Comparison of ENCODE assay signal across 29 cellular contexts in the genomic region with DNA sequence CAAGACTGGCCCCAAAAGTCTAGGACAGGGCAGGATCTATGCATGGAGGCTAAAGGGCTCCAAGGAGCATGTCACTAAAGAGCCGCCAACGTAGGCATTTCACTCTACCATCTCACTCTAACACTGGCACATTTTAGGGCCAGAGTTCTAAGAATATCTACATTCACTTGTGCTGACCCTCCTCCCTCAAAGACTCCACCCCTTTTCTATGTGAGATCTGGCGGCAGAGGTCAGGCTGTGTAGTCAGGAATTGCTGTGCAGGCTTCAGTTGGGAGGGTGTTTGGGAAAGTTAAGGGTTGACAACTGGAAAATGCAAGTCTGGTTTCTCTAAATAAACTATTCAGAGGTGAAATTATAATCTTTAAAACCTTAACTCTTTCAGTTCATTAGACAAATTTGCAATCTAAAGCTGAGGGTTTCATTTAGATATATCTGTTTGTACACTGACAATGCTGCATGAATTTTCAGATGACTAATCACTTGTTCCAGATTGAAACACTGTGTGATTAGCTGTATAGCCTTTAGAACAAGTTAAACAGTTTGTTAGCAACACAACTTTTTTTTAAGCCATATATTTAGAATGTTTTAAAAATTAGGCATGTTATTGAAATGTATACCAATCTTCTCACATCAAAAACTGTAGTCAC. TPM values are rescaled to one million over a fixed set of nuclear protein-coding genes. Genes with fewer than 3 reads are reported as not detected.
DNase-seq lines count a peak whose midpoint lies in the region; ATAC-seq, FAIRE-seq and TF ChIP-seq lines count a peak whose summit lies in the region.
"Had no signal": no experiment of that assay in that cellular context is flagged by ENCODE, and none has a peak within 500 bp of the region (broad histone marks: within the 10 kb centered on the region; RNA-seq: fewer than 3 reads in every experiment).

No MANE protein-coding gene starts in this region.

- peaks cover 2% of the 10 kb centered on the region for H3K27me3 Mint-ChIP-seq in glutamatergic neuron (ENCODE audit: unreplicated experiment)
- H3K27me3 Mint-ChIP-seq: activated naive CD4-positive, alpha-beta T cell treated with anti-CD3 and anti-CD28 coated beads, Interleukin-2, amount 10 ng/mL, durations not matched to agents 7 days and 5 days had no signal

- CTCF ChIA-PET in K562 (lab: Yijun Ruan, JAX; ENCODE audit: low intra/inter-chr PET ratio): no interaction called here

- peak; percentile 59 for ATAC-seq in K562
- ATAC-seq in gastrocnemius medialis: peak; percentile 19 to 41
- no peak for ATAC-seq in GM21717 (IDR thresholded peaks at IDR 0.05; ENCODE audit: unreplicated experiment)
- no peak for ATAC-seq in GM18511 (IDR thresholded peaks at IDR 0.05; ENCODE audit: unreplicated experiment)
- ATAC-seq: activated T-cell treated with anti-CD3 and anti-CD28 coated beads, Interleukin-2, amount 50 U/mL, for 72 hours; effector memory CD8-positive, alpha-beta T cell had no signal

- no peak for TF ChIP-seq POLR2A in K562 (conservative IDR thresholded peaks at IDR 0.05)
- no peak for TF ChIP-seq POLR2A in gastrocnemius medialis (IDR thresholded peaks at IDR 0.05)

- POLR2A ChIA-PET in K562 (lab: Yijun Ruan, JAX): interaction anchor here (0.5 kb wide), 1 partner anchor 234 kb away, joined by 3 read pairs; no protein-coding TSS in a partner anchor

- TF ChIP-seq CTCF in K562 (IDR thresholded peaks at IDR 0.05 in 2 of 3, conservative IDR thresholded peaks at IDR 0.05 in 1 of 3; ENCODE audit: insufficient read depth in 2 of 3, low read depth in 1 of 3, low read length in 3 of 3): no peak
- TF ChIP-seq CTCF in left ventricle myocardium inferior (IDR thresholded peaks at IDR 0.05; ENCODE audit: borderline replicate concordance): no peak
- no peak for TF ChIP-seq CTCF in gastrocnemius medialis (IDR thresholded peaks at IDR 0.05 in 4 of 5, conservative IDR thresholded peaks at IDR 0.05 in 1 of 5)
- no peak for TF ChIP-seq CTCF in glutamatergic neuron (IDR thresholded peaks at IDR 0.05; ENCODE audit: partially characterized antibody, unreplicated experiment)

- intact Hi-C loops in K562 (cut with micrococcal nuclease): no loop called here
- intact Hi-C loops in left ventricle myocardium inferior (cut with micrococcal nuclease): no loop called here
- intact Hi-C loops in gastrocnemius medialis (cut with DNase I; ENCODE audit: low total_unique reads): no loop called here

- no peaks in the 10 kb centered on the region for H3K27me3 ChIP-seq in GM23248 (replicated peaks; ENCODE audit: insufficient read depth)
- H3K27me3 ChIP-seq in K562 (ENCODE audit: control insufficient read depth in 2 of 2, insufficient read depth in 2 of 2, low read length in 2 of 2): no peaks in the 10 kb centered on the region
- H3K27me3 ChIP-seq in left ventricle myocardium inferior (ENCODE audit: low read depth): no peaks in the 10 kb centered on the region
- H3K27me3 ChIP-seq in gastrocnemius medialis: no peaks in the 10 kb centered on the region
- H3K27me3 ChIP-seq: esophagus squamous epithelium, tibial nerve had no signal

- H3K36me3 ChIP-seq in GM23248 (ENCODE audit: low read depth) (no peaks in the 10 kb centered on the region), K562 (ENCODE audit: control insufficient read depth, insufficient read depth, low read length) (no peaks in the 10 kb centered on the region), left ventricle myocardium inferior (no peaks in the 10 kb centered on the region), gastrocnemius medialis (no peaks in the 10 kb centered on the region)
- H3K36me3 ChIP-seq: esophagus squamous epithelium, tibial nerve had no signal

- peak; percentile 27 for DNase-seq in GM23248
- DNase-seq in K562 (ENCODE audit: extremely low read depth in 1 of 4, low spot score in 3 of 4): peak in 1 of 4 experiments; percentile 28
- DNase-seq in left ventricle myocardium inferior: no peak
- no peak for DNase-seq in gastrocnemius medialis
- no peak for DNase-seq in glutamatergic neuron
- DNase-seq in anterior cingulate cortex (lab: John Stamatoyannopoulos, UW): no peak
- DNase-seq: activated CD4-positive, alpha-beta T cell treated with anti-CD3 and anti-CD28 coated beads for 48 hours; activated naive CD4-positive, alpha-beta T cell treated with anti-CD3 and anti-CD28 coated beads, Interleukin-2, amount 10 ng/mL, durations not matched to agents 7 days and 5 days; activated T-cell treated with anti-CD3 and anti-CD28 coated beads, Interleukin-2, amount 50 U/mL, for 72 hours; Caco-2; effector memory CD8-positive, alpha-beta T cell; esophagus squamous epithelium; GOT3; midbrain; NCI-H1105 treated with DMSO at 0.1 percent for 48 hours; NCI-H2081; SIG-M5; stimulated activated CD4-positive, alpha-beta T cell treated with anti-CD3 and anti-CD28 coated beads, Interleukin-4, amount 100 ng/mL, for 1 hour; stimulated activated naive CD4-positive, alpha-beta T cell; T-helper 1 cell had no signal

- H3K4me2 ChIP-seq in GM23248 (ENCODE audit: unreplicated experiment) (no peak overlapping the region), K562 (ENCODE audit: insufficient read depth, low read length) (no peak overlapping the region)

- no peaks in the 10 kb centered on the region for H3K9me3 ChIP-seq in GM23248 (ENCODE audit: low read depth)
- no peaks in the 10 kb centered on the region for H3K9me3 ChIP-seq in K562 (replicated peaks; ENCODE audit: control insufficient read depth, insufficient read depth, low read depth, low read length)
- no peaks in the 10 kb centered on the region for H3K9me3 ChIP-seq in left ventricle myocardium inferior (replicated peaks)
- no peaks in the 10 kb centered on the region for H3K9me3 ChIP-seq in gastrocnemius medialis
- H3K9me3 ChIP-seq: Caco-2, esophagus squamous epithelium, tibial nerve had no signal

- peaks cover 28% of the 10 kb centered on the region for H3K4me1 ChIP-seq in GM23248 (ENCODE audit: insufficient read depth)
- no peaks in the 10 kb centered on the region for H3K4me1 ChIP-seq in K562 (replicated peaks in 1 of 2; ENCODE audit: control insufficient read depth in 2 of 2, insufficient read depth in 2 of 2, low read length in 2 of 2)
- H3K4me1 ChIP-seq in left ventricle myocardium inferior: peaks cover 53% of the 10 kb centered on the region
- peaks cover 36 to 50% of the 10 kb centered on the region in 2 donors for H3K4me1 ChIP-seq in gastrocnemius medialis
- H3K4me1 ChIP-seq: Caco-2 had no signal

- peaks cover 32% of the 10 kb centered on the region for H3F3A ChIP-seq in GM23248 (ENCODE audit: insufficient read depth)

- in situ Hi-C loops in GM23248 (cut with MboI) (no loop called here), K562 (cut with MboI) (no loop called here), gastrocnemius medialis (cut with MboI; ENCODE audit: low sequenced_read_pairs in 4 of 4) (no loop called here)

- FAIRE-seq in K562 (lab: Jason Lieb, UNC): no peak
- FAIRE-seq: GM12892, GM19239 had no signal

- H3K4me3 ChIP-seq in GM23248 (no peak overlapping the region), K562 (no peak overlapping the region), left ventricle myocardium inferior (no peak overlapping the region), gastrocnemius medialis (no peak overlapping the region)
- H3K4me3 ChIP-seq: esophagus squamous epithelium, skin epidermis, tibial nerve had no signal

- no peak overlapping the region for H2AFZ ChIP-seq in GM23248
- H2AFZ ChIP-seq in K562 (ENCODE audit: low read depth, low read length): no peak overlapping the region

- TF ChIP-seq RAD21 in K562 (CRISPR knock-in tag; conservative IDR thresholded peaks at IDR 0.05 in 1 of 2, IDR thresholded peaks at IDR 0.05 in 1 of 2): no peak

- H3K36me3 Mint-ChIP-seq in glutamatergic neuron (ENCODE audit: unreplicated experiment): no peaks in the 10 kb centered on the region
- H3K36me3 Mint-ChIP-seq: activated naive CD4-positive, alpha-beta T cell treated with anti-CD3 and anti-CD28 coated beads, Interleukin-2, amount 10 ng/mL, durations not matched to agents 7 days and 5 days had no signal

- H3K9me1 ChIP-seq in K562 (ENCODE audit: control insufficient read depth, insufficient read depth, low read length): no peaks in the 10 kb centered on the region

- H3K79me2 ChIP-seq in GM23248 (ENCODE audit: insufficient read depth): no peaks in the 10 kb centered on the region
- no peaks in the 10 kb centered on the region for H3K79me2 ChIP-seq in K562 (ENCODE audit: control insufficient read depth, insufficient read depth, low read length)

- H3K4me3 Mint-ChIP-seq in glutamatergic neuron (ENCODE audit: unreplicated experiment): no peak overlapping the region
- H3K4me3 Mint-ChIP-seq: activated naive CD4-positive, alpha-beta T cell treated with anti-CD3 and anti-CD28 coated beads, Interleukin-2, amount 10 ng/mL, durations not matched to agents 7 days and 5 days; activated T-cell treated with anti-CD3 and anti-CD28 coated beads, Interleukin-2, amount 50 U/mL, for 72 hours; effector memory CD8-positive, alpha-beta T cell had no signal

- H4K20me1 ChIP-seq in GM23248 (ENCODE audit: insufficient read depth) (no peaks in the 10 kb centered on the region), K562 (replicated peaks; ENCODE audit: control insufficient read depth, insufficient read depth, low read length) (no peaks in the 10 kb centered on the region)

- H3K9ac ChIP-seq in GM23248 (no peak overlapping the region), K562 (ENCODE audit: insufficient read depth in 1 of 2, low read depth in 2 of 2, low read length in 2 of 2) (no peak overlapping the region)

- H3K27ac Mint-ChIP-seq in glutamatergic neuron (ENCODE audit: unreplicated experiment): no peak overlapping the region
- H3K27ac Mint-ChIP-seq: activated naive CD4-positive, alpha-beta T cell treated with anti-CD3 and anti-CD28 coated beads, Interleukin-2, amount 10 ng/mL, durations not matched to agents 7 days and 5 days; activated T-cell treated with anti-CD3 and anti-CD28 coated beads, Interleukin-2, amount 50 U/mL, for 72 hours; effector memory CD8-positive, alpha-beta T cell had no signal

- H3K4me1 Mint-ChIP-seq in glutamatergic neuron (ENCODE audit: low read depth, unreplicated experiment): no peaks in the 10 kb centered on the region
- H3K4me1 Mint-ChIP-seq: activated naive CD4-positive, alpha-beta T cell treated with anti-CD3 and anti-CD28 coated beads, Interleukin-2, amount 10 ng/mL, durations not matched to agents 7 days and 5 days had no signal

- TF ChIP-seq EP300 in K562 (IDR thresholded peaks at IDR 0.05; ENCODE audit: low read length): no peak

- H3K27ac ChIP-seq in GM23248: peak overlapping the region; percentile 84; the same call in 1 of the 2 replicates
- H3K27ac ChIP-seq in K562 (ENCODE audit: extremely low read depth, low read depth, low read length): no peak overlapping the region
- peak overlapping the region; percentile 51 for H3K27ac ChIP-seq in left ventricle myocardium inferior (replicated peaks)
- H3K27ac ChIP-seq in gastrocnemius medialis: peak overlapping the region; percentile 35 to 87 (median 79)
- H3K27ac ChIP-seq: tibial nerve had no signal

- H3K9me3 Mint-ChIP-seq in glutamatergic neuron (ENCODE audit: unreplicated experiment): peaks cover 1% of the 10 kb centered on the region
- H3K9me3 Mint-ChIP-seq: activated naive CD4-positive, alpha-beta T cell treated with anti-CD3 and anti-CD28 coated beads, Interleukin-2, amount 10 ng/mL, durations not matched to agents 7 days and 5 days; activated T-cell treated with anti-CD3 and anti-CD28 coated beads, Interleukin-2, amount 50 U/mL, for 72 hours; effector memory CD8-positive, alpha-beta T cell had no signal

- WGBS in GM23248 (ENCODE audit: low coverage in 1 of 2, low lambda C conversion rate in 2 of 2, missing lambda C conversion rate in 2 of 2), 2 experiments: 84 to 86% methylated on average over 3 of the region's 3 CpGs
- 64% methylated on average over 3 of the region's 3 CpGs for WGBS in K562 (ENCODE audit: insufficient coverage, low coverage, missing lambda C conversion rate)

- BruUV-seq in K562 (replicated peaks; lab: Mats Ljungman, UMichigan): no TSS peak

- no peaks in the 10 kb centered on the region for H3K9me2 ChIP-seq in GM23248 (ENCODE audit: insufficient read depth)

RNA-seq across cellular contexts. Expression of a gene that starts 18.2 kb away (rescaled TPM):
- total RNA-seq in GM23248 (2014; rRNA removed; shearing (Covaris generic)): not detected in 2 replicates
- polyA plus RNA-seq in GM23248 (2016; fragmentation: Nextera tagmentation; extraction: Ambion mirVana) (not detected in 2 replicates), K562 (2011; rRNA removed) (not detected in 2 replicates), K562 (2014; fragmentation: Illumina TruSeq; extraction: Trizol) (not detected in 2 replicates), K562 (2014; fragmentation: Nextera tagmentation; extraction: Ambion mirVana) (under 1 TPM in 1 of 2 experiments, not detected in 1; 0.04 TPM), K562 (2014; rRNA removed) (not detected in 2 replicates)
- not detected in 2 replicates for total RNA-seq in K562 (2011; cell fraction: chromatin; rRNA removed; ENCODE audit: low replicate concordance)
- not detected in 2 replicates for total RNA-seq in K562 (2011; cell fraction: nucleolus; rRNA removed)
- total RNA-seq in K562 (2011; cell fraction: nucleoplasm; rRNA removed): not detected in 2 replicates
- total RNA-seq in K562 (2014; rRNA removed) (not detected in 2 replicates), K562 (2014; rRNA removed; fragmentation: Illumina TruSeq; extraction: Trizol) (not detected in 2 replicates), K562 (2015; rRNA removed; fragmentation: Illumina TruSeq; extraction: Trizol) (not detected in 2 replicates), K562 (2021) (0.13 TPM in 1 of 2 replicates, not detected in the other), left ventricle myocardium inferior (888 TPM), gastrocnemius medialis (100 to 1,000 TPM; 150 to 518 (median 314) TPM), glutamatergic neuron (ENCODE audit: unreplicated experiment) (not detected)
- not detected in 2 replicates for polyA plus RNA-seq in K562 (2011; cell fraction: cytosol; rRNA removed)
- polyA plus RNA-seq in K562 (2011; cell fraction: nucleus; rRNA removed): not detected in 2 replicates
- 0.08 TPM in 2 replicates for polyA plus RNA-seq in K562 (2012)
- not detected in 2 replicates for polyA minus RNA-seq in K562 (2011; rRNA and poly(A)+ RNA removed)
- polyA minus RNA-seq in K562 (2011; cell fraction: cytosol; rRNA and poly(A)+ RNA removed): not detected in 2 replicates
- not detected in 2 replicates for polyA minus RNA-seq in K562 (2011; cell fraction: nucleus; rRNA and poly(A)+ RNA removed)
- total RNA-seq: activated T-cell treated with anti-CD3 and anti-CD28 coated beads, Interleukin-2, amount 50 U/mL, for 72 hours; Caco-2; Daoy; esophagus squamous epithelium; tibial nerve had no signal
- polyA plus RNA-seq: BJ, neural cell had no signal

Comparison
In these comparisons a context has a peak if more than half of its experiments do, and no peak if none do; other contexts are left out.
1. ATAC-seq: peak in K562 (single experiment) and gastrocnemius medialis (2 of 2); none in GM21717 (single experiment) and GM18511 (single experiment).
2. RNA of a gene that starts 18.2 kb away (total RNA-seq): 888 TPM in left ventricle myocardium inferior (single experiment) and 150 to 518 TPM in gastrocnemius medialis; not detected in GM23248, 0.13 TPM in K562 and not detected in glutamatergic neuron (single experiment); every median in the first group is over 100 times any median in the second.